In genomic region chr13:44989941-44990340, GRCh38 we compare ENCODE assay signal across 8 cellular contexts. TPM values are rescaled to one million over a fixed set of nuclear protein-coding genes. Genes with fewer than 3 reads are reported as not detected.
A peak's percentile ranks its signal among the peaks of the same experiment; 100 is the strongest.
DNase-seq lines count a peak whose midpoint lies in the region; ATAC-seq and TF ChIP-seq lines count a peak whose summit lies in the region.

No MANE protein-coding gene starts in this region.

- peaks cover 18% of the 10 kb centered on the region for H3K79me1 ChIP-seq in mesenchymal stem cell (replicated peaks; ENCODE audit: low read length, poor library complexity, severe bottlenecking)

- H3K9me3 ChIP-seq in MG63 (no peaks in the 10 kb centered on the region), mesenchymal stem cell (ENCODE audit: control insufficient read depth, low read length) (no peaks in the 10 kb centered on the region), uterus (no peaks in the 10 kb centered on the region)

- DNase-seq in DMS 273 (lab: John Stamatoyannopoulos, UW; ENCODE audit: unreplicated experiment) (peak; percentile 11), DMS 273 treated with DMSO at 0.1 percent for 48 hours (lab: John Stamatoyannopoulos, UW) (no peak), MG63 (no peak), mesenchymal stem cell (no peak), uterus (no peak), GM20000 (ENCODE audit: low spot score) (no peak)
- DNase-seq in central memory CD8-positive, alpha-beta T cell (ENCODE audit: low spot score in 2 of 2): peak in 1 of 2 donors; percentile 11
- DNase-seq in stimulated activated naive CD4-positive, alpha-beta T cell treated with Interleukin-2 at 50 U/mL for 16 hours (lab: John Stamatoyannopoulos, UW): no peak

- H3K27me3 ChIP-seq in MG63: no peaks in the 10 kb centered on the region
- H3K27me3 ChIP-seq in mesenchymal stem cell (ENCODE audit: control insufficient read depth in 1 of 2, insufficient read depth in 1 of 2, low read length in 2 of 2): no peaks in the 10 kb centered on the region
- H3K27me3 ChIP-seq in uterus: no peaks in the 10 kb centered on the region

- peak overlapping the region; percentile 99 for H3K27ac Mint-ChIP-seq in central memory CD8-positive, alpha-beta T cell (ENCODE audit: low read depth)

- no peak overlapping the region for H3K23ac ChIP-seq in mesenchymal stem cell (ENCODE audit: low read length in 2 of 2)

- no peak overlapping the region for H2BK15ac ChIP-seq in mesenchymal stem cell (ENCODE audit: low read depth, poor library complexity, severe bottlenecking)

- H3K14ac ChIP-seq in mesenchymal stem cell (ENCODE audit: low read length in 2 of 2): no peak overlapping the region

- H3K4me3 Mint-ChIP-seq in central memory CD8-positive, alpha-beta T cell: peak overlapping the region; percentile 95

- peak overlapping the region; percentile 89 for H4K8ac ChIP-seq in mesenchymal stem cell (ENCODE audit: low read length)

- H3K36me3 Mint-ChIP-seq in central memory CD8-positive, alpha-beta T cell (ENCODE audit: insufficient read depth): peaks cover 22% of the 10 kb centered on the region

- H2BK120ac ChIP-seq in mesenchymal stem cell (ENCODE audit: low read depth, low read length): no peak overlapping the region

- no peak overlapping the region for H3K18ac ChIP-seq in mesenchymal stem cell (ENCODE audit: low read depth in 1 of 2, low read length in 2 of 2)

- H3K4me3 ChIP-seq in MG63 (peak overlapping the region; percentile 96), mesenchymal stem cell (ENCODE audit: insufficient read depth in 1 of 2, low read depth in 1 of 2, low read length in 2 of 2) (peak overlapping the region; percentile 96 to 97), uterus (peak overlapping the region; percentile 82 to 88)

- H3K27me3 Mint-ChIP-seq in central memory CD8-positive, alpha-beta T cell: no peaks in the 10 kb centered on the region

- intact Hi-C loops in uterus (cut with DNase I; ENCODE audit: low total_unique reads): no loop called here

- H2BK12ac ChIP-seq in mesenchymal stem cell (ENCODE audit: low read length in 2 of 2): no peak overlapping the region

- H2BK5ac ChIP-seq in mesenchymal stem cell (ENCODE audit: low read depth, low read length, poor library complexity, severe bottlenecking): no peak overlapping the region

- no peak for TF ChIP-seq POLR2A in uterus (IDR thresholded peaks at IDR 0.05)

- peaks cover 68% of the 10 kb centered on the region for H3K4me1 Mint-ChIP-seq in central memory CD8-positive, alpha-beta T cell

- peak overlapping the region; percentile 99 for H3K9ac ChIP-seq in mesenchymal stem cell (ENCODE audit: low read length)

- H3K4me2 ChIP-seq in mesenchymal stem cell (ENCODE audit: low read length, poor library complexity, severe bottlenecking): peak overlapping the region; percentile 53

- WGBS in mesenchymal stem cell: 29% methylated on average over 10 of the region's 10 CpGs

- H4K91ac ChIP-seq in mesenchymal stem cell (ENCODE audit: low read length): no peak overlapping the region

- no peaks in the 10 kb centered on the region for H3K9me3 Mint-ChIP-seq in central memory CD8-positive, alpha-beta T cell

- H3K4me1 ChIP-seq in mesenchymal stem cell (ENCODE audit: control insufficient read depth, insufficient read depth, low read depth, low read length) (peaks cover 10% of the 10 kb centered on the region), uterus (peaks cover 3 to 9% of the 10 kb centered on the region in 2 donors)

- H3K4ac ChIP-seq in mesenchymal stem cell (ENCODE audit: low read depth in 1 of 2, low read length in 2 of 2): peak overlapping the region in 1 of 2 experiments; percentile 24

- no peak overlapping the region for H2AK5ac ChIP-seq in mesenchymal stem cell (ENCODE audit: low read length, severe bottlenecking)

- peak; percentile 21 for ATAC-seq in central memory CD8-positive, alpha-beta T cell (replicated peaks; ENCODE audit: extremely low read depth, poor library complexity, severe bottlenecking)

- H3K36me3 ChIP-seq in MG63 (peaks cover 16% of the 10 kb centered on the region), mesenchymal stem cell (ENCODE audit: control insufficient read depth in 1 of 2, insufficient read depth in 2 of 2, low read depth in 1 of 2, low read length in 2 of 2) (peaks cover 0 to 15% of the 10 kb centered on the region in 2 experiments), uterus (no peaks in the 10 kb centered on the region)

- H3K27ac ChIP-seq in mesenchymal stem cell (ENCODE audit: low read length, poor library complexity, severe bottlenecking) (no peak overlapping the region), uterus (peak overlapping the region; percentile 79 to 85)

- TF ChIP-seq CTCF in uterus (IDR thresholded peaks at IDR 0.05) (no peak), GM20000 (IDR thresholded peaks at IDR 0.05; ENCODE audit: extremely low read depth, missing control alignments) (no peak)

- H2AFZ ChIP-seq in mesenchymal stem cell (ENCODE audit: low read depth, low read length): peak overlapping the region; percentile 95

RNA-seq across cellular contexts. Expression of gene GPALPP1, which starts 0.6 kb away (rescaled TPM):
- 27.3 and 56.8 TPM in 2 replicates for total RNA-seq in MG63 (2014; rRNA removed; shearing (Covaris generic); ENCODE audit: low replicate concordance)
- 20.6 TPM for polyA plus RNA-seq in mesenchymal stem cell (2013, experiment 1 of 2)
- polyA plus RNA-seq in mesenchymal stem cell (2013, experiment 2 of 2): 19.8 TPM
- 10 to 100 TPM in 3 of 4 donors, 1 to 10 TPM in 1; 8.7 to 55.2 (median 28.1) TPM for total RNA-seq in uterus

RNA-seq across cellular contexts. Expression of gene NUFIP1, which starts 0.7 kb away (rescaled TPM):
- total RNA-seq in MG63 (2014; rRNA removed; shearing (Covaris generic); ENCODE audit: low replicate concordance): 6.1 and 6.7 TPM in 2 replicates
- polyA plus RNA-seq in mesenchymal stem cell (2013, experiment 1 of 2): 6.0 TPM
- polyA plus RNA-seq in mesenchymal stem cell (2013, experiment 2 of 2): 6.7 TPM
- total RNA-seq in uterus: 1 to 10 TPM in 2 of 4 donors, under 1 TPM in 2; 0.51 to 7.3 (median 2.9) TPM
